17 cellular contexts compared by ENCODE assay signal in the genomic region with DNA sequence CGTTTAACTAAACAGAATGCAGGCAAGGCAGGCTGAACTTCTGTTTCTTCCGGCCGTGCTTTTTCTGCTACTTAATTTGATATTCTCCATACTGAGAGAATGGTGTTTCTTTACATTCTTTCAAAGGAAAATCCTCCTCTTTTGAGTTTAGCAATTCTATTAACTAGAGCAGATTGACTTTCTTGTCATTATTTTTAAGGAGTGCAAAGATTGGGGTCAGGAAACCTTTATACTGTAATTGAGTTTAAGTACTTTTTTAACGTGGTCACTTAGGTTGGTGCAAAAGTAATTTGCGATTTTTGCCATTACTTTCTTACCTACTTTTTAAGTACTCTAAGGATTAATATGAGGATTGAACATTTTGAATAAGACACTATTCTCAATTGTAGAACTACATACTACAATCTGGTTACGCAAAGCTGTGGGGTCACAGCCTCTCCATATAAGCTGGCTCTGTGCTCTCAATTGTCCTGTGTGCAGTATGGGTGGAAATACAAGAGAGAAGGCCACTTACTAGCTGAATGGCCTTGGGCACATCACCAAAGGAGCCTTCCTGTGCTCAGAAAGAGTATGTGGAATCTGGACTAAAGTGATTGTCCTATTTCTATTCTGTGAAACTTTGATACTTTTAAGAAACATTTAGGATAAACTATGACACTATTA. TPM values are rescaled to one million over a fixed set of nuclear protein-coding genes. Genes with fewer than 3 reads are reported as not detected.
DNase-seq lines count a peak whose midpoint lies in the region; ATAC-seq and TF ChIP-seq lines count a peak whose summit lies in the region.
"Had no signal": no experiment of that assay in that cellular context is flagged by ENCODE, and none has a peak within 500 bp of the region (broad histone marks: within the 10 kb centered on the region; RNA-seq: fewer than 3 reads in every experiment).

No MANE protein-coding gene starts in this region.

- H3K36me3 Mint-ChIP-seq in activated CD4-positive, alpha-beta T cell treated with anti-CD3 and anti-CD28 coated beads, Interleukin-2, amount 10 ng/mL, durations not matched to agents 7 days and 5 days (ENCODE audit: low read depth): peaks cover 30% of the 10 kb centered on the region
- H3K36me3 Mint-ChIP-seq in activated CD8-positive, alpha-beta T cell treated with anti-CD3 and anti-CD28 coated beads for 36 hours (ENCODE audit: low read depth): peaks cover 29% of the 10 kb centered on the region
- no peaks in the 10 kb centered on the region for H3K36me3 Mint-ChIP-seq in progenitor cell of endocrine pancreas (ENCODE audit: insufficient read depth)

- 57% methylated on average over 6 of the region's 6 CpGs for WGBS in hepatocyte (ENCODE audit: low lambda C conversion rate, missing lambda C conversion rate)

- H3K27ac ChIP-seq in hepatocyte: peak overlapping the region; percentile 39
- H3K27ac ChIP-seq: coronary artery, heart left ventricle, prostate gland, thoracic aorta had no signal

- H3K4me3 Mint-ChIP-seq in activated CD4-positive, alpha-beta T cell treated with anti-CD3 and anti-CD28 coated beads, Interleukin-2, amount 10 ng/mL, durations not matched to agents 7 days and 5 days: peak overlapping the region; percentile 66
- H3K4me3 Mint-ChIP-seq in activated CD8-positive, alpha-beta T cell treated with anti-CD3 and anti-CD28 coated beads for 36 hours: peak overlapping the region; percentile 67
- H3K4me3 Mint-ChIP-seq in progenitor cell of endocrine pancreas (ENCODE audit: low read depth): no peak overlapping the region
- H3K4me3 Mint-ChIP-seq: H9 had no signal

- peak overlapping the region; percentile 49 for H3K4me2 ChIP-seq in hepatocyte

- H3K27me3 Mint-ChIP-seq in activated CD4-positive, alpha-beta T cell treated with anti-CD3 and anti-CD28 coated beads, Interleukin-2, amount 10 ng/mL, durations not matched to agents 7 days and 5 days: no peaks in the 10 kb centered on the region
- no peaks in the 10 kb centered on the region for H3K27me3 Mint-ChIP-seq in activated CD8-positive, alpha-beta T cell treated with anti-CD3 and anti-CD28 coated beads for 36 hours
- no peaks in the 10 kb centered on the region for H3K27me3 Mint-ChIP-seq in progenitor cell of endocrine pancreas

- intact Hi-C loops in activated CD8-positive, alpha-beta T cell treated with anti-CD3 and anti-CD28 coated beads for 36 hours (cut with micrococcal nuclease): loop anchor here (2.0 to 5.0 kb wide), 2 partner anchors 15 to 141 kb away; partner anchors contain the start of gene TXLNB

- H2AFZ ChIP-seq in hepatocyte: no peak overlapping the region

- peaks cover 2% of the 10 kb centered on the region for H3K9me3 Mint-ChIP-seq in activated CD4-positive, alpha-beta T cell treated with anti-CD3 and anti-CD28 coated beads, Interleukin-2, amount 10 ng/mL, durations not matched to agents 7 days and 5 days
- H3K9me3 Mint-ChIP-seq in activated CD8-positive, alpha-beta T cell treated with anti-CD3 and anti-CD28 coated beads for 36 hours: no peaks in the 10 kb centered on the region
- H3K9me3 Mint-ChIP-seq in progenitor cell of endocrine pancreas (ENCODE audit: low read depth): no peaks in the 10 kb centered on the region
- H3K9me3 Mint-ChIP-seq: H9 had no signal

- peaks cover 3% of the 10 kb centered on the region for H4K20me1 ChIP-seq in hepatocyte (ENCODE audit: insufficient read depth, poor library complexity, severe bottlenecking)

- peaks cover 85% of the 10 kb centered on the region for H3K4me1 Mint-ChIP-seq in activated CD4-positive, alpha-beta T cell treated with anti-CD3 and anti-CD28 coated beads, Interleukin-2, amount 10 ng/mL, durations not matched to agents 7 days and 5 days
- peaks cover 85% of the 10 kb centered on the region for H3K4me1 Mint-ChIP-seq in activated CD8-positive, alpha-beta T cell treated with anti-CD3 and anti-CD28 coated beads for 36 hours (ENCODE audit: low read depth)
- H3K4me1 Mint-ChIP-seq in progenitor cell of endocrine pancreas (ENCODE audit: low read depth): peaks cover 20% of the 10 kb centered on the region

- H3K9me2 ChIP-seq in hepatocyte (replicated peaks; ENCODE audit: insufficient read depth): no peaks in the 10 kb centered on the region

- H3K27ac Mint-ChIP-seq in activated CD4-positive, alpha-beta T cell treated with anti-CD3 and anti-CD28 coated beads, Interleukin-2, amount 10 ng/mL, durations not matched to agents 7 days and 5 days: peak overlapping the region; percentile 81
- H3K27ac Mint-ChIP-seq in activated CD8-positive, alpha-beta T cell treated with anti-CD3 and anti-CD28 coated beads for 36 hours: peak overlapping the region; percentile 95
- no peak overlapping the region for H3K27ac Mint-ChIP-seq in progenitor cell of endocrine pancreas

- DNase-seq in activated CD4-positive, alpha-beta T cell treated with anti-CD3 and anti-CD28 coated beads, Interleukin-2, amount 10 ng/mL, durations not matched to agents 7 days and 5 days: no peak
- no peak for DNase-seq in activated CD4-positive, alpha-beta T cell treated with anti-CD3 and anti-CD28 coated beads, Interleukin-2, amount 50 U/mL, for 1 hour
- no peak for DNase-seq in activated CD8-positive, alpha-beta T cell treated with anti-CD3 and anti-CD28 coated beads for 36 hours
- DNase-seq in hepatocyte (ENCODE audit: low spot score) (no peak), islet precursor cell (no peak), progenitor cell of endocrine pancreas (ENCODE audit: low spot score, unreplicated experiment) (no peak)
- no peak for DNase-seq in stimulated activated naive CD8-positive, alpha-beta T cell treated with anti-CD3 and anti-CD28 coated beads, Interleukin-15, Interleukin-2, amounts not matched to agents 100 U/mL and 50 U/mL, for 24 hours
- DNase-seq: ACHN, Caco-2, GDM1, H9, heart left ventricle, NCI-H1092 treated with DMSO at 0.1 percent for 48 hours had no signal

- no peaks in the 10 kb centered on the region for H3K27me3 ChIP-seq in hepatocyte
- H3K27me3 ChIP-seq: heart left ventricle had no signal

- H3K4me3 ChIP-seq in hepatocyte: no peak overlapping the region
- H3K4me3 ChIP-seq: coronary artery, heart left ventricle, prostate gland, thoracic aorta had no signal

- no peaks in the 10 kb centered on the region for H3K36me3 ChIP-seq in hepatocyte (replicated peaks; ENCODE audit: insufficient read depth, low read depth)
- H3K36me3 ChIP-seq: heart left ventricle, prostate gland, thoracic aorta had no signal

- POLR2A ChIA-PET in activated CD4-positive, alpha-beta T cell treated with anti-CD3 and anti-CD28 coated beads, Interleukin-2, amount 10 ng/mL, durations not matched to agents 7 days and 5 days (lab: Charles Lee): interaction anchor here (0.8 kb wide), 1 partner anchor 10 kb away, joined by 3 read pairs; no protein-coding TSS in a partner anchor
- POLR2A ChIA-PET in activated CD8-positive, alpha-beta T cell treated with anti-CD3 and anti-CD28 coated beads for 36 hours (lab: Charles Lee): interaction anchor here (0.9 to 12.5 kb wide), 9 partner anchors 7 to 164 kb away, joined by 3 to 89 read pairs (median 9); partner anchors contain the start of gene ABRACL

- H3K4me1 ChIP-seq in hepatocyte (ENCODE audit: insufficient read depth): peaks cover 55% of the 10 kb centered on the region
- H3K4me1 ChIP-seq: prostate gland had no signal

- peaks cover 83% of the 10 kb centered on the region for H3K79me2 ChIP-seq in hepatocyte

- no peaks in the 10 kb centered on the region for H3K9me3 ChIP-seq in hepatocyte (ENCODE audit: low read depth)
- H3K9me3 ChIP-seq: Caco-2, heart left ventricle, prostate gland, thoracic aorta had no signal

- ATAC-seq in activated CD8-positive, alpha-beta T cell treated with anti-CD3 and anti-CD28 coated beads for 36 hours: peak; percentile 19
- peak; percentile 19 for ATAC-seq in stimulated activated naive CD8-positive, alpha-beta T cell treated with anti-CD3 and anti-CD28 coated beads, Interleukin-15, Interleukin-2, amounts not matched to agents 100 U/mL and 50 U/mL, for 24 hours
- no peak for ATAC-seq in HG03571 (IDR thresholded peaks at IDR 0.05; ENCODE audit: unreplicated experiment)
- ATAC-seq: heart left ventricle had no signal

- CTCF ChIA-PET in activated CD4-positive, alpha-beta T cell treated with anti-CD3 and anti-CD28 coated beads, Interleukin-2, amount 10 ng/mL, durations not matched to agents 7 days and 5 days (lab: Charles Lee): interaction anchor here (0.6 to 5.0 kb wide), 6 partner anchors 8 to 1404 kb away, joined by 3 to 16 read pairs (median 4); no protein-coding TSS in a partner anchor
- CTCF ChIA-PET in activated CD8-positive, alpha-beta T cell treated with anti-CD3 and anti-CD28 coated beads for 36 hours (lab: Charles Lee): interaction anchor here (1.1 to 3.0 kb wide), 7 partner anchors 9 to 221 kb away, joined by 3 to 20 read pairs (median 6); no protein-coding TSS in a partner anchor

- no peak for TF ChIP-seq CTCF in activated CD8-positive, alpha-beta T cell treated with anti-CD3 and anti-CD28 coated beads for 36 hours (IDR thresholded peaks at IDR 0.05)
- TF ChIP-seq CTCF in hepatocyte (IDR thresholded peaks at IDR 0.05; ENCODE audit: poor library complexity) (no peak), progenitor cell of endocrine pancreas (IDR thresholded peaks at IDR 0.05; ENCODE audit: unreplicated experiment) (no peak)

RNA-seq across cellular contexts. Expression of gene HECA, which starts 16.7 kb away (rescaled TPM):
- total RNA-seq in activated CD4-positive, alpha-beta T cell treated with anti-CD3 and anti-CD28 coated beads, Interleukin-2, amount 10 ng/mL, durations not matched to agents 7 days and 5 days: 10 to 100 TPM; 59.2 to 60.1 TPM
- total RNA-seq in activated CD8-positive, alpha-beta T cell treated with anti-CD3 and anti-CD28 coated beads for 36 hours: 10 to 100 TPM; 45.4 to 47.1 TPM
- 21.7 and 27.8 TPM in 2 replicates for total RNA-seq in hepatocyte
- 8.9 and 9.2 TPM in 2 replicates for polyA plus RNA-seq in hepatocyte
- total RNA-seq in progenitor cell of endocrine pancreas: 10.9 TPM in 2 replicates
